Comparison of ENCODE assay signal across 20 cellular contexts in the genomic region with DNA sequence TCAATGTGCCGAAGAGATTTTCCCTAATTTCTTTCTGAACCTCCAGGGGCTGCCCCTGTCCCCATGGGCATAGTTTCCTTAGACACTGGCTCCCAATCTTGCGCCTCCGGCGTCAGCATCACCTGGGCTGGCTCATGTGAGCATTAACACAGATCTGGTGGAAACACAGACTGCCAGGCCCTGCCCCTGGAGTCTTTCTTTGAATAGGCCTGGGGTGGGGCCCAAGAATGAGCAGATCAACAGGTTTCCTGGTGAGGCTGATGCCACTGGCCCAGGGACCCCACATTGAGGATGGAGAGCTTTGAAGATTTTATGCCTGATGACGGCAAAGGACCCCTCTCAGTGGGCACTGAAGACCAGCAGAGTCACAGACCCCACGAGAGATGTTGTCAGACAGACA.
"Had no signal": no experiment of that assay in that cellular context is flagged by ENCODE, and none has a peak within 500 bp of the region (broad histone marks: within the 10 kb centered on the region; RNA-seq: fewer than 3 reads in every experiment).

No MANE protein-coding gene starts in this region.

- H3K36me3 ChIP-seq: colonic mucosa, esophagus squamous epithelium, gastroesophageal sphincter, prostate gland, right lobe of liver had no signal

- H3K4me3 ChIP-seq: colonic mucosa, esophagus squamous epithelium, gastroesophageal sphincter, mucosa of descending colon, prostate gland, right lobe of liver had no signal

- DNase-seq: colonic mucosa; dermis blood vessel endothelial cell; esophagus squamous epithelium; foreskin fibroblast; immature natural killer cell; kidney; left cardiac atrium; left ventricle myocardium superior; mucosa of descending colon; naive thymus-derived CD8-positive, alpha-beta T cell; occipital lobe; right lobe of liver; stimulated activated CD4-positive, alpha-beta T cell treated with anti-CD3 and anti-CD28 coated beads, Interleukin-4, amount 100 ng/mL, for 1 hour; stimulated activated CD8-positive, alpha-beta memory T cell treated with anti-CD3 and anti-CD28 coated beads, Interleukin-4, amount 100 ng/mL, for 48 hours; trophoblast cell had no signal

- H3K9me3 ChIP-seq: colonic mucosa, esophagus squamous epithelium, gastroesophageal sphincter, mucosa of descending colon, prostate gland, right lobe of liver had no signal

- H3K4me3 Mint-ChIP-seq: immature natural killer cell; naive thymus-derived CD8-positive, alpha-beta T cell; neural crest cell; stimulated activated effector memory CD8-positive, alpha-beta T cell treated with anti-CD3 and anti-CD28 coated beads, Interleukin-12 subunit alpha, Interleukin-12 subunit beta, amount 100 ng/mL, for 72 hours had no signal

- H3K27me3 ChIP-seq: colonic mucosa, esophagus squamous epithelium, right lobe of liver had no signal

- ATAC-seq: gastroesophageal sphincter; left cardiac atrium; naive thymus-derived CD8-positive, alpha-beta T cell; right lobe of liver; stimulated activated effector memory CD8-positive, alpha-beta T cell treated with anti-CD3 and anti-CD28 coated beads, Interleukin-12 subunit alpha, Interleukin-12 subunit beta, amount 100 ng/mL, for 72 hours had no signal

- H3K36me3 Mint-ChIP-seq: naive thymus-derived CD8-positive, alpha-beta T cell had no signal

- H3K4me1 ChIP-seq: parathyroid adenoma had no signal

- H3K9me3 Mint-ChIP-seq: immature natural killer cell had no signal

- H3K27ac Mint-ChIP-seq: immature natural killer cell; stimulated activated effector memory CD8-positive, alpha-beta T cell treated with anti-CD3 and anti-CD28 coated beads, Interleukin-12 subunit alpha, Interleukin-12 subunit beta, amount 100 ng/mL, for 72 hours had no signal

- H3K27ac ChIP-seq: colonic mucosa, esophagus squamous epithelium, gastroesophageal sphincter, parathyroid adenoma, prostate gland, right lobe of liver had no signal

- FAIRE-seq: kidney had no signal
